Comparison of ENCODE assay signal across 5 cellular contexts in the genomic region with DNA sequence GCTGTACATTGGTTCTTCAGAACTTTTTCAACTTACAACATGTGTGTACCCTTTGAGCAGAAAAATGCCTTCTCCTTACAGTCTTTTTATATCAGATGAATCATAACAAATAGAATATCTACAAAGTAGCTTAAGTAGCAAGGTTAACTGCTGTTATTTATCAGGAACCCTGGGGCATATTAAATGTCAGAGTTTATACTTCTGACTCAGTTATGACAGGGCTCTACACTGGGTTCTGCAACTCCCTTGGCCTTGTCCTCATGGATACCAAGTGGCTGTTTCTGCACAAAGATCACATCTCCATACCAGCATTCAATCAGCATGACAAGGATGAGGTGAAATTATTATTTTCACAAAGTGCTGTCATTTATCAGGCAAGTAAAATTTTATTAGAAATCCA. TPM values are rescaled to one million over a fixed set of nuclear protein-coding genes. Genes with fewer than 3 reads are reported as not detected.
"Had no signal": no experiment of that assay in that cellular context is flagged by ENCODE, and none has a peak within 500 bp of the region (broad histone marks: within the 10 kb centered on the region; RNA-seq: fewer than 3 reads in every experiment).

No MANE protein-coding gene starts in this region.

RNA-seq across cellular contexts. Expression of a gene that starts 49.4 kb away (rescaled TPM):
- total RNA-seq: GM23338, H1, HT-29, IMR-90, K562 had no signal
- polyA plus RNA-seq: GM23338, H1, IMR-90, K562 had no signal
